13 cellular contexts compared by ENCODE assay signal in the genomic region with DNA sequence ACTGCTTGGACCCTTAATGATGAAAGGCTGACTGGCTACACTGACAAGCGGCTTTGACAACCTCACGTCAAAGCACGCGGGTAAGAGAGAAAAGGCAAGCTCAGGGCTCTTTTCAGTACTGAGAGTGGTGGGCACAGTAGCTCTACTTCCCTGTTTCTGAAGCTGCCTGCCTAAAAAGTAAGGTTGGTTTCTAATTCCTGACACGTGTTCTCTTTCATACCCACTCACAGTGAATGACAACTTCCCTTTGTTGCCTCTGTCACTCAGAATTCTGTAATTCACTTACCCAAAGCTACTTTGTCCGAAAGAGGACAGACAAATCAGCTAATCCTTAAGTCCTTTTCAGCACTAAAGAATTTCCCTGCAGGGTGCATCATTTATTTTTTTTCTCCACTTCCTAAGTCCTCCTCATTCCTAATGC.
A peak's percentile ranks its signal among the peaks of the same experiment; 100 is the strongest.
DNase-seq lines count a peak whose midpoint lies in the region; ATAC-seq and TF ChIP-seq lines count a peak whose summit lies in the region.
"Had no signal": no experiment of that assay in that cellular context is flagged by ENCODE, and none has a peak within 500 bp of the region (broad histone marks: within the 10 kb centered on the region; RNA-seq: fewer than 3 reads in every experiment).

No MANE protein-coding gene starts in this region.

- no peaks in the 10 kb centered on the region for H3K36me3 Mint-ChIP-seq in osteocyte (ENCODE audit: unreplicated experiment)

- no peak overlapping the region for H2AFZ ChIP-seq in PC-9

- H3K4me3 ChIP-seq in PC-9: no peak overlapping the region
- H3K4me3 ChIP-seq: ascending aorta had no signal

- H3F3A ChIP-seq in PC-9 (ENCODE audit: insufficient read depth, low read depth): no peaks in the 10 kb centered on the region

- no peaks in the 10 kb centered on the region for H3K9me2 ChIP-seq in PC-9 (ENCODE audit: insufficient read depth)

- CTCF ChIA-PET in PC-9 (lab: Charles Lee): no interaction called here

- no peaks in the 10 kb centered on the region for H3K4me1 ChIP-seq in PC-9 (replicated peaks; ENCODE audit: insufficient read depth)
- H3K4me1 ChIP-seq: ascending aorta had no signal

- TF ChIP-seq CTCF in osteocyte (IDR thresholded peaks at IDR 0.05) (no peak), PC-9 (conservative IDR thresholded peaks at IDR 0.05) (no peak)

- DNase-seq in RPMI8226 (peak; percentile 31), osteocyte (ENCODE audit: extremely low spot score, unreplicated experiment) (peak; percentile 23), activated gamma-delta T cell treated with Interleukin-2 at 50 U/mL for 16 hours (no peak), PC-9 (no peak)
- DNase-seq: activated CD8-positive, alpha-beta memory T cell treated with anti-CD3 and anti-CD28 coated beads, Interleukin-2, amount 50 U/mL, for 48 hours; CD4-positive, alpha-beta T cell; Karpas-422; stimulated activated CD4-positive, alpha-beta T cell treated with anti-CD3 and anti-CD28 coated beads, Interleukin-4, amount 100 ng/mL, for 1 hour had no signal

- H3K27ac Mint-ChIP-seq in osteocyte (ENCODE audit: unreplicated experiment): no peak overlapping the region
- H3K27ac Mint-ChIP-seq: CD4-positive, alpha-beta T cell had no signal

- intact Hi-C loops in PC-9 (cut with micrococcal nuclease; ENCODE audit: unreplicated experiment): no loop called here

- BruUV-seq in PC-9 (replicated peaks; lab: Mats Ljungman, UMichigan): no TSS peak

- no peaks in the 10 kb centered on the region for H3K9me3 Mint-ChIP-seq in osteocyte (ENCODE audit: unreplicated experiment)
- H3K9me3 Mint-ChIP-seq: CD4-positive, alpha-beta T cell had no signal

- H3K27me3 ChIP-seq in PC-9 (ENCODE audit: insufficient read depth, low read depth): no peaks in the 10 kb centered on the region
- H3K27me3 ChIP-seq: ascending aorta had no signal

- no peaks in the 10 kb centered on the region for H3K79me2 ChIP-seq in PC-9 (ENCODE audit: low read depth)

- no peak overlapping the region for H3K4me3 Mint-ChIP-seq in osteocyte (ENCODE audit: unreplicated experiment)
- H3K4me3 Mint-ChIP-seq: CD4-positive, alpha-beta T cell had no signal

- POLR2A ChIA-PET in PC-9 (lab: Charles Lee; ENCODE audit: unreplicated experiment): no interaction called here

- H3K27ac ChIP-seq in PC-9: no peak overlapping the region
- H3K27ac ChIP-seq: ascending aorta had no signal

- H3K4me1 Mint-ChIP-seq in osteocyte (ENCODE audit: unreplicated experiment): peaks cover 15% of the 10 kb centered on the region

- no peaks in the 10 kb centered on the region for H3K9me3 ChIP-seq in PC-9 (ENCODE audit: insufficient read depth, low read depth)
- H3K9me3 ChIP-seq: ascending aorta had no signal

- H3K4me2 ChIP-seq in PC-9: no peak overlapping the region

- H3K27me3 Mint-ChIP-seq in osteocyte (ENCODE audit: unreplicated experiment): no peaks in the 10 kb centered on the region
- H3K27me3 Mint-ChIP-seq: CD4-positive, alpha-beta T cell had no signal

- H3K36me3 ChIP-seq in PC-9 (ENCODE audit: low read depth): no peaks in the 10 kb centered on the region
- H3K36me3 ChIP-seq: ascending aorta had no signal

- H4K20me1 ChIP-seq in PC-9 (ENCODE audit: insufficient read depth): no peaks in the 10 kb centered on the region

- peak; percentile 52 for ATAC-seq in GM19023 (IDR thresholded peaks at IDR 0.05; ENCODE audit: unreplicated experiment)
- ATAC-seq in HG02759 (IDR thresholded peaks at IDR 0.05; ENCODE audit: unreplicated experiment): peak; percentile 75
- no peak for ATAC-seq in HG02981 (IDR thresholded peaks at IDR 0.05; ENCODE audit: unreplicated experiment)
- ATAC-seq in HG02571 (IDR thresholded peaks at IDR 0.05; ENCODE audit: unreplicated experiment): no peak

Comparison
In these comparisons a context has a peak if more than half of its experiments do, and no peak if none do; other contexts are left out.
1. ATAC-seq: peak in GM19023 (single experiment) and HG02759 (single experiment); none in HG02981 (single experiment) and HG02571 (single experiment).
2. DNase-seq: peak in RPMI8226 (single experiment) and osteocyte (single experiment); none in activated gamma-delta T cell treated with Interleukin-2 at 50 U/mL for 16 hours (single experiment) and PC-9 (0 of 2).